Comparison of ENCODE assay signal across 8 cellular contexts in the genomic region with DNA sequence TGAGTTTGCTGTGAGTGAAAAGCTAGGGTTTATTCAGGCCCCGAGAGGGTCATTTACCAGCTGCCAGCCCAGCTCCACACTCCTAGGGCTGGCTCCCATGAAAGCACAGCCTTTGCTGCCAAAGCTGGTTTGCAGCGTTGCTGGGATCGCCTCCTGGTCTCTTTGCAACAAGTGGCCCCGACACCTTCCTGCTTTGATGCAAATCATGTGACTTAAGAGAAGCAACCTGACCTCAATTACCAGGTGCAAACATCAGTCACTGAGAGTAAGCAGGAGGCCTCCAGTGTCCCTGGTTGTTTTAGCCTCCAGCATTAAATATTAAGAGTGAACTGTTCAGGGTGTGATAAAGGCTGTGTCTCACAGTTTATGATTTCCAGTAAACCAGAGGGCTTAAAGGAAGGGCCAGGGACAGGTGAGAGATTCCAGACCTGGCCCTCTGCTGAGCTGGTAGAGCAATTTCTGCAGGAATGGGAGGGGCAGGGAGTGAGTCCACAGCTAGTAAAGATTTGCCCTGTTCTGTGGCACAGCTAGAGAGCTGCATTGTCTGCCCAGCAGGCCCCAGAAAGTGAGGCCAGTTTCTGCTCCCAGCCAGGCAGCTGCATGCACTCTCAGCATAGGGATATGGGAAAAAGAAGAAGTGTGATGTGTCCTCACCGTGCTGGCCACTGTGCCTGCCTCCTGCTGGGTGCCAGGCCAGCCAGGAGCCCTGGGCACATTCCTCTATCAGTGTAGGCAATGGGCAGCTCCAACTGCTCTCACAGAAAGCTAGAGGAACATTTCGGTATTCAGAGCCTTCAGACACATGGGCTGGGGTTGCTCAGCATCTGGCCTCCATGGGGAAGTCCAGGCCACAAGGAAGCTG.
DNase-seq lines count a peak whose midpoint lies in the region; ATAC-seq and TF ChIP-seq lines count a peak whose summit lies in the region.

No MANE protein-coding gene starts in this region.

- H3K9me3 Mint-ChIP-seq in activated naive CD4-positive, alpha-beta T cell treated with anti-CD3 and anti-CD28 coated beads, Interleukin-2, amount 50 U/mL, for 24 hours: no peaks in the 10 kb centered on the region

- peak overlapping the region; percentile 76 to 99 (median 97) for H3K9ac ChIP-seq in BLaER1 treated with 17β-estradiol and CSF1 and Interleukin-3, amounts not matched to agents 10 nM and 100 nM

- DNase-seq in SHP77 treated with DMSO at 0.1 percent for 48 hours (lab: John Stamatoyannopoulos, UW): peak; percentile 24
- DNase-seq in stimulated activated naive CD4-positive, alpha-beta T cell treated with Interleukin-2 at 50 U/mL for 16 hours (lab: John Stamatoyannopoulos, UW): peak; percentile 48
- DNase-seq in WERI-Rb-1: no peak

- peak overlapping the region; percentile 89 to 99 (median 93) for H3K4me2 ChIP-seq in BLaER1 treated with 17β-estradiol and CSF1 and Interleukin-3, amounts not matched to agents 10 nM and 100 nM

- H3K9me3 ChIP-seq in BLaER1 treated with 17β-estradiol and CSF1 and Interleukin-3, amounts not matched to agents 10 nM and 100 nM (replicated peaks in 1 of 11): no peaks in the 10 kb centered on the region
- peaks cover 3% of the 10 kb centered on the region for H3K9me3 ChIP-seq in WERI-Rb-1 (ENCODE audit: severe bottlenecking)

- peak overlapping the region; percentile 86 to 100 (median 99) for H3K27ac ChIP-seq in BLaER1 treated with 17β-estradiol and CSF1 and Interleukin-3, amounts not matched to agents 10 nM and 100 nM
- H3K27ac ChIP-seq in layer of hippocampus (ENCODE audit: low read depth, low read length): peak overlapping the region; percentile 48
- H3K27ac ChIP-seq in WERI-Rb-1: no peak overlapping the region

- H3K27me3 ChIP-seq in BLaER1 treated with 17β-estradiol and CSF1 and Interleukin-3, amounts not matched to agents 10 nM and 100 nM: no peaks in the 10 kb centered on the region
- no peaks in the 10 kb centered on the region for H3K27me3 ChIP-seq in layer of hippocampus (ENCODE audit: control insufficient read depth, insufficient read depth, low read length)
- no peaks in the 10 kb centered on the region for H3K27me3 ChIP-seq in WERI-Rb-1 (ENCODE audit: insufficient read depth, low read depth, severe bottlenecking)

- H3K36me3 Mint-ChIP-seq in activated naive CD4-positive, alpha-beta T cell treated with anti-CD3 and anti-CD28 coated beads, Interleukin-2, amount 50 U/mL, for 24 hours: peaks cover 23% of the 10 kb centered on the region

- no peaks in the 10 kb centered on the region for H3K27me3 Mint-ChIP-seq in activated naive CD4-positive, alpha-beta T cell treated with anti-CD3 and anti-CD28 coated beads, Interleukin-2, amount 50 U/mL, for 24 hours

- ATAC-seq in HG02885 (IDR thresholded peaks at IDR 0.05; ENCODE audit: poor library complexity, unreplicated experiment): peak; percentile 17
- ATAC-seq in HG03139 (IDR thresholded peaks at IDR 0.05; ENCODE audit: unreplicated experiment): no peak

- peaks cover 0 to 11% (median 0%) of the 10 kb centered on the region in 11 experiments; a peak in 1 of 22 replicates for H4K20me1 ChIP-seq in BLaER1 treated with 17β-estradiol and CSF1 and Interleukin-3, amounts not matched to agents 10 nM and 100 nM

- H3K4me3 ChIP-seq in BLaER1 treated with 17β-estradiol and CSF1 and Interleukin-3, amounts not matched to agents 10 nM and 100 nM: peak overlapping the region in 6 of 10 experiments; percentile 67 to 87 (median 74); a peak in 10 of 20 replicates
- H3K4me3 ChIP-seq in WERI-Rb-1 (ENCODE audit: low read depth, low read length): no peak overlapping the region

- H3K4me1 ChIP-seq in BLaER1 treated with 17β-estradiol and CSF1 and Interleukin-3, amounts not matched to agents 10 nM and 100 nM: peaks cover 82 to 100% (median 98%) of the 10 kb centered on the region in 10 experiments

- peaks cover 99% of the 10 kb centered on the region for H3K4me1 Mint-ChIP-seq in activated naive CD4-positive, alpha-beta T cell treated with anti-CD3 and anti-CD28 coated beads, Interleukin-2, amount 50 U/mL, for 24 hours

- peak overlapping the region; percentile 99 for H3K27ac Mint-ChIP-seq in activated naive CD4-positive, alpha-beta T cell treated with anti-CD3 and anti-CD28 coated beads, Interleukin-2, amount 50 U/mL, for 24 hours

- peak overlapping the region; percentile 86 for H3K4me3 Mint-ChIP-seq in activated naive CD4-positive, alpha-beta T cell treated with anti-CD3 and anti-CD28 coated beads, Interleukin-2, amount 50 U/mL, for 24 hours

- TF ChIP-seq CTCF in WERI-Rb-1 (IDR thresholded peaks at IDR 0.05; ENCODE audit: low read depth, low read length): no peak

- H3K36me3 ChIP-seq in BLaER1 treated with 17β-estradiol and CSF1 and Interleukin-3, amounts not matched to agents 10 nM and 100 nM: peaks cover 0 to 49% (median 31%) of the 10 kb centered on the region in 11 experiments; a peak in 15 of 22 replicates
- no peaks in the 10 kb centered on the region for H3K36me3 ChIP-seq in WERI-Rb-1
